ENCODE assay signal across 14 cellular contexts in the genomic region with DNA sequence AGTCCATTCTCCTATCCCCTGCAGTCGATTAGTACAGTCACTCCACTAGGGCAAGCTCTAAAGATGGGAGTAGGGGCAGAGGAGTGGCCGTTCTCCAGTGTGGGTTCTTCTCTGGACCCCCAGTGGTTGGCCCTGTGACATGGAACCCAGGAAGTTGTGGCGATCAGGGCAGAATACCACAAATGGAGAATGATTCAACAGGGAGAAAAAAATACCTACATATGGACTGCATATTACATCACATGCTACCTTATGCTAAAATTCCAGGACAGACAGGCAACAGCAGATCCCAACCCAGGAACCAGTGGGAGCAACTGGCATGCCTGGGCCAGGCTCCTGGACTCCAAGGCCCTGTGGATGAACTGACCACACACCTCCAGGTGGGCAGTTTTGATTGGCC. TPM values are rescaled to one million over a fixed set of nuclear protein-coding genes. Genes with fewer than 3 reads are reported as not detected.
DNase-seq lines count a peak whose midpoint lies in the region; ATAC-seq and TF ChIP-seq lines count a peak whose summit lies in the region.
"Had no signal": no experiment of that assay in that cellular context is flagged by ENCODE, and none has a peak within 500 bp of the region (broad histone marks: within the 10 kb centered on the region; RNA-seq: fewer than 3 reads in every experiment).

No MANE protein-coding gene starts in this region.

- no peaks in the 10 kb centered on the region for H3K9me2 ChIP-seq in OCI-LY7 (ENCODE audit: insufficient read depth, low read length)

- H3K27ac ChIP-seq in OCI-LY7 (ENCODE audit: low read depth, low read length, poor library complexity, severe bottlenecking) = peak overlapping the region; percentile 24
- H3K27ac ChIP-seq: uterus had no signal

- no peak overlapping the region for H3K4me2 ChIP-seq in OCI-LY7 (ENCODE audit: low read length)

- peaks cover 80% of the 10 kb centered on the region for H3K36me3 ChIP-seq in OCI-LY7 (ENCODE audit: insufficient read depth, low read length)
- H3K36me3 ChIP-seq: uterus had no signal

- H3K4me3 ChIP-seq in OCI-LY7 (ENCODE audit: low read depth, low read length, poor library complexity, severe bottlenecking) (no peak overlapping the region), choroid plexus epithelial cell (ENCODE audit: low read depth, low read length) (no peak overlapping the region)
- H3K4me3 ChIP-seq: uterus had no signal

- CTCF ChIA-PET in activated naive CD4-positive, alpha-beta T cell treated with anti-CD3 and anti-CD28 coated beads, Interleukin-2, amount 10 ng/mL, durations not matched to agents 7 days and 5 days (lab: Charles Lee) = interaction anchor here (0.6 to 7.1 kb wide), 8 partner anchors 11 to 276 kb away, joined by 3 to 51 read pairs (median 4); partner anchors contain the start of gene POU2F2
- CTCF ChIA-PET in OCI-LY7 (lab: Charles Lee; ENCODE audit: unreplicated experiment) = no interaction called here

- no TSS peak for BruUV-seq in OCI-LY7 (replicated peaks; lab: Mats Ljungman, UMichigan)

- H3K4me1 ChIP-seq in OCI-LY7 (ENCODE audit: insufficient read depth, low read length, poor library complexity, severe bottlenecking) = peaks cover 91% of the 10 kb centered on the region
- H3K4me1 ChIP-seq: uterus had no signal

- H3K27ac Mint-ChIP-seq in activated naive CD4-positive, alpha-beta T cell treated with anti-CD3 and anti-CD28 coated beads, Interleukin-2, amount 50 U/mL, for 24 hours = peak overlapping the region; percentile 88
- no peak overlapping the region for H3K27ac Mint-ChIP-seq in activated naive CD4-positive, alpha-beta T cell treated with anti-CD3 and anti-CD28 coated beads, Interleukin-2, amount 10 ng/mL, durations not matched to agents 7 days and 5 days
- H3K27ac Mint-ChIP-seq in stimulated activated memory B cell treated with anti-CD40 and anti-IgM and Interleukin-4, amounts not matched to agents 10 μg/mL and 1 μg/mL and 100 μg/mL, for 72 hours = peak overlapping the region; percentile 83

- no peaks in the 10 kb centered on the region for H3K27me3 Mint-ChIP-seq in activated naive CD4-positive, alpha-beta T cell treated with anti-CD3 and anti-CD28 coated beads, Interleukin-2, amount 50 U/mL, for 24 hours
- H3K27me3 Mint-ChIP-seq in activated naive CD4-positive, alpha-beta T cell treated with anti-CD3 and anti-CD28 coated beads, Interleukin-2, amount 10 ng/mL, durations not matched to agents 7 days and 5 days = no peaks in the 10 kb centered on the region
- no peaks in the 10 kb centered on the region for H3K27me3 Mint-ChIP-seq in stimulated activated memory B cell treated with anti-CD40 and anti-IgM and Interleukin-4, amounts not matched to agents 10 μg/mL and 1 μg/mL and 100 μg/mL, for 72 hours

- H3K36me3 Mint-ChIP-seq in activated naive CD4-positive, alpha-beta T cell treated with anti-CD3 and anti-CD28 coated beads, Interleukin-2, amount 50 U/mL, for 24 hours = peaks cover 19% of the 10 kb centered on the region
- peaks cover 20% of the 10 kb centered on the region for H3K36me3 Mint-ChIP-seq in activated naive CD4-positive, alpha-beta T cell treated with anti-CD3 and anti-CD28 coated beads, Interleukin-2, amount 10 ng/mL, durations not matched to agents 7 days and 5 days
- H3K36me3 Mint-ChIP-seq in stimulated activated memory B cell treated with anti-CD40 and anti-IgM and Interleukin-4, amounts not matched to agents 10 μg/mL and 1 μg/mL and 100 μg/mL, for 72 hours = peaks cover 44% of the 10 kb centered on the region

- peaks cover 58% of the 10 kb centered on the region for H3K4me1 Mint-ChIP-seq in activated naive CD4-positive, alpha-beta T cell treated with anti-CD3 and anti-CD28 coated beads, Interleukin-2, amount 50 U/mL, for 24 hours
- peaks cover 29% of the 10 kb centered on the region for H3K4me1 Mint-ChIP-seq in activated naive CD4-positive, alpha-beta T cell treated with anti-CD3 and anti-CD28 coated beads, Interleukin-2, amount 10 ng/mL, durations not matched to agents 7 days and 5 days
- peaks cover 77% of the 10 kb centered on the region for H3K4me1 Mint-ChIP-seq in stimulated activated memory B cell treated with anti-CD40 and anti-IgM and Interleukin-4, amounts not matched to agents 10 μg/mL and 1 μg/mL and 100 μg/mL, for 72 hours

- H4K20me1 ChIP-seq in OCI-LY7 (ENCODE audit: insufficient read depth, low read length) = no peaks in the 10 kb centered on the region

- peaks cover 18% of the 10 kb centered on the region; the same call in 1 of the 2 replicates for H3K79me2 ChIP-seq in OCI-LY7 (ENCODE audit: insufficient read depth, low read depth, low read length)

- DNase-seq in activated naive CD4-positive, alpha-beta T cell treated with anti-CD3 and anti-CD28 coated beads, Interleukin-2, amount 10 ng/mL, durations not matched to agents 7 days and 5 days = no peak
- DNase-seq in OCI-LY7 (ENCODE audit: low spot score) (no peak), choroid plexus epithelial cell (ENCODE audit: low read depth) (peak; percentile 47), DMS53 treated with DMSO at 0.1 percent for 48 hours (lab: John Stamatoyannopoulos, UW; ENCODE audit: unreplicated experiment) (no peak), hypothalamus (lab: John Stamatoyannopoulos, UW) (no peak), NCI-H748 (lab: John Stamatoyannopoulos, UW; ENCODE audit: unreplicated experiment) (no peak)
- DNase-seq: activated CD4-positive, CD25-positive, alpha-beta regulatory T cell treated with anti-CD3 and anti-CD28 coated beads, Interleukin-2, amount 50 U/mL, for 72 hours; left colon; MV-4-11; SHP77 treated with DMSO at 0.1 percent for 48 hours; uterus had no signal

- TF ChIP-seq CTCF in OCI-LY7 (conservative IDR thresholded peaks at IDR 0.05; ENCODE audit: low read length) (no peak), choroid plexus epithelial cell (conservative IDR thresholded peaks at IDR 0.05; ENCODE audit: low read depth, low read length) (no peak)

- POLR2A ChIA-PET in OCI-LY7 (lab: Charles Lee) = no interaction called here

- H3K9me3 Mint-ChIP-seq in activated naive CD4-positive, alpha-beta T cell treated with anti-CD3 and anti-CD28 coated beads, Interleukin-2, amount 50 U/mL, for 24 hours = no peaks in the 10 kb centered on the region
- no peaks in the 10 kb centered on the region for H3K9me3 Mint-ChIP-seq in activated naive CD4-positive, alpha-beta T cell treated with anti-CD3 and anti-CD28 coated beads, Interleukin-2, amount 10 ng/mL, durations not matched to agents 7 days and 5 days
- H3K9me3 Mint-ChIP-seq in stimulated activated memory B cell treated with anti-CD40 and anti-IgM and Interleukin-4, amounts not matched to agents 10 μg/mL and 1 μg/mL and 100 μg/mL, for 72 hours = no peaks in the 10 kb centered on the region
- H3K9me3 Mint-ChIP-seq: neural crest cell had no signal

- no peaks in the 10 kb centered on the region for H3K9me3 ChIP-seq in OCI-LY7 (ENCODE audit: low read length)
- H3K9me3 ChIP-seq: uterus had no signal

- no peak overlapping the region for H2AFZ ChIP-seq in OCI-LY7 (ENCODE audit: low read length)

- no peak overlapping the region for H3K4me3 Mint-ChIP-seq in activated naive CD4-positive, alpha-beta T cell treated with anti-CD3 and anti-CD28 coated beads, Interleukin-2, amount 50 U/mL, for 24 hours
- H3K4me3 Mint-ChIP-seq in activated naive CD4-positive, alpha-beta T cell treated with anti-CD3 and anti-CD28 coated beads, Interleukin-2, amount 10 ng/mL, durations not matched to agents 7 days and 5 days = no peak overlapping the region
- H3K4me3 Mint-ChIP-seq in stimulated activated memory B cell treated with anti-CD40 and anti-IgM and Interleukin-4, amounts not matched to agents 10 μg/mL and 1 μg/mL and 100 μg/mL, for 72 hours = no peak overlapping the region
- H3K4me3 Mint-ChIP-seq: neural crest cell had no signal

- ATAC-seq in stimulated activated memory B cell treated with anti-CD40 and anti-IgM and Interleukin-4, amounts not matched to agents 10 μg/mL and 1 μg/mL and 100 μg/mL, for 72 hours = no peak
- ATAC-seq: left colon had no signal

- intact Hi-C loops in OCI-LY7 (cut with micrococcal nuclease; ENCODE audit: unreplicated experiment) = no loop called here

RNA-seq across cellular contexts. Expression of gene POU2F2, which starts 20.4 kb away (rescaled TPM):
- 28.6 and 33.5 TPM in 2 replicates for total RNA-seq in OCI-LY7 (2014; rRNA removed; shearing (Covaris generic))
- total RNA-seq in OCI-LY7 (2022) = 59.5 and 66.5 TPM in 2 replicates

RNA-seq across cellular contexts. Expression of gene ZNF574, which starts 35.8 kb away (rescaled TPM):
- total RNA-seq in OCI-LY7 (2014; rRNA removed; shearing (Covaris generic)) = 18.5 and 29.3 TPM in 2 replicates
- 14.5 and 16.6 TPM in 2 replicates for total RNA-seq in OCI-LY7 (2022)

RNA-seq across cellular contexts. Expression of gene GRIK5, which starts 41.8 kb away (rescaled TPM):
- total RNA-seq in OCI-LY7 (2014; rRNA removed; shearing (Covaris generic)) = 0.73 and 0.77 TPM in 2 replicates
- 1.1 and 1.3 TPM in 2 replicates for total RNA-seq in OCI-LY7 (2022)
